Comparison of ENCODE assay signal across 12 cellular contexts in genomic region chr6:20706293-20707165, GRCh38.
DNase-seq lines count a peak whose midpoint lies in the region; ATAC-seq and TF ChIP-seq lines count a peak whose summit lies in the region.
"Had no signal": no experiment of that assay in that cellular context is flagged by ENCODE, and none has a peak within 500 bp of the region (broad histone marks: within the 10 kb centered on the region; RNA-seq: fewer than 3 reads in every experiment).

No MANE protein-coding gene starts in this region.

- no peaks in the 10 kb centered on the region for H3K9me3 Mint-ChIP-seq in natural killer cell
- no peaks in the 10 kb centered on the region for H3K9me3 Mint-ChIP-seq in T-cell
- H3K9me3 Mint-ChIP-seq: neural crest cell had no signal

- no peak overlapping the region for H3K4me3 Mint-ChIP-seq in natural killer cell
- no peak overlapping the region for H3K4me3 Mint-ChIP-seq in T-cell
- H3K4me3 Mint-ChIP-seq: neural crest cell had no signal

- no peak overlapping the region for H3K4me3 ChIP-seq in HAP-1
- H3K4me3 ChIP-seq: heart left ventricle had no signal

- H3K27ac ChIP-seq in RWPE1, result peak overlapping the region; percentile 74
- H3K27ac ChIP-seq: heart left ventricle had no signal

- TF ChIP-seq CTCF in RWPE1 (conservative IDR thresholded peaks at IDR 0.05; ENCODE audit: low read depth) (no peak), natural killer cell (IDR thresholded peaks at IDR 0.05) (no peak)

- CTCF ChIA-PET in RWPE1 (lab: Yijun Ruan, JAX), result no interaction called here
- CTCF ChIA-PET in T-cell (lab: Charles Lee), result no interaction called here

- H3K36me3 Mint-ChIP-seq in natural killer cell (no peaks in the 10 kb centered on the region), T-cell (peaks cover 5% of the 10 kb centered on the region)

- in situ Hi-C loops in HAP-1 (cut with MboI; ENCODE audit: low sequenced_read_pairs), result no loop called here

- POLR2A ChIA-PET in RWPE1 (lab: Yijun Ruan, JAX; ENCODE audit: low non-redundant PET) (no interaction called here), T-cell (lab: Charles Lee) (no interaction called here)

- no peaks in the 10 kb centered on the region for H3K9me3 ChIP-seq in HAP-1
- H3K9me3 ChIP-seq: heart left ventricle had no signal

- H3K4me1 Mint-ChIP-seq in natural killer cell, result peaks cover 18 to 41% of the 10 kb centered on the region in 2 donors
- H3K4me1 Mint-ChIP-seq in T-cell, result peaks cover 55 to 81% (median 65%) of the 10 kb centered on the region in 3 donors

- H3K27me3 ChIP-seq in HAP-1 (ENCODE audit: low read depth), result no peaks in the 10 kb centered on the region
- H3K27me3 ChIP-seq: heart left ventricle had no signal

- no peaks in the 10 kb centered on the region for H3K36me3 ChIP-seq in HAP-1 (replicated peaks)
- H3K36me3 ChIP-seq: heart left ventricle had no signal

- ATAC-seq in GM19351 (IDR thresholded peaks at IDR 0.05; ENCODE audit: unreplicated experiment) (peak; percentile 35), natural killer cell (peak in 1 of 3 donors; percentile 21), T-cell (replicated peaks in 1 of 4) (no peak)
- ATAC-seq: heart left ventricle had no signal

- peaks cover 25% of the 10 kb centered on the region for H3K4me1 ChIP-seq in HAP-1

- intact Hi-C loops in natural killer cell (cut with micrococcal nuclease), result no loop called here

- no peaks in the 10 kb centered on the region for H3K27me3 Mint-ChIP-seq in natural killer cell (ENCODE audit: low read depth in 2 of 2)
- no peaks in the 10 kb centered on the region for H3K27me3 Mint-ChIP-seq in T-cell

- H3K27ac Mint-ChIP-seq in natural killer cell (peak overlapping the region; percentile 19), T-cell (no peak overlapping the region)

- DNase-seq in NCI-H1105 treated with DMSO at 0.1 percent for 48 hours (lab: John Stamatoyannopoulos, UW) (peak; percentile 100), RWPE1 (ENCODE audit: low spot score) (peak; percentile 25), natural killer cell (no peak), T-helper 2 cell (no peak), GOT3 (lab: John Stamatoyannopoulos, UW) (no peak), HAP-1 (ENCODE audit: low spot score in 2 of 2) (no peak), T-cell (no peak)
- DNase-seq: activated CD4-positive, CD25-positive, alpha-beta regulatory T cell; aorta; heart left ventricle had no signal

Comparison
In these comparisons a context has a peak if more than half of its experiments do, and no peak if none do; other contexts are left out.
1. DNase-seq: peak in NCI-H1105 treated with DMSO at 0.1 percent for 48 hours (single experiment) and RWPE1 (single experiment); none in natural killer cell (single experiment), T-helper 2 cell (0 of 5), GOT3 (single experiment), HAP-1 (0 of 2) and T-cell (0 of 34).
2. H3K27ac Mint-ChIP-seq: peak in natural killer cell (2 of 2); none in T-cell (0 of 2).